1 cellular context compared by ENCODE assay signal in the genomic region with DNA sequence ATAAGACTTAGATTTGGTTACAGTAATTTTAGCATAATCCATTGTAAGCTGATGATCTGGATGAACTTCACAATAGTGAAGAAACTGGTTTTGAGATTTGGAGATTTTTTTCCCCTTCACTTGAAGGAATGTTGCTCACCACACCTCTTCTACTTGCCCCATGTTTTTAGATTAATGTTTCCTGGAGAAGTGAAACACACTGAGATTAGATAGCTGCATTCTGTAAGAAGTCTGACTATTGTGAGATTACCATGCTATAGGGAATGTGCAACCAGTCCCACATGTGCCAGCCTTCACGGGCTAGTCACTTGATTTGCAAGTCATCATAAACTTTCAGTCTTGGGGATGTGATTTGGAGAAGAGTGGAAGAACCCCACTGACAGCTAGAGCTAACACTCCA.
TF ChIP-seq lines count a peak whose summit lies in the region.

No MANE protein-coding gene starts in this region.

TF ChIP-seq in K562, 482 proteins besides CTCF, POLR2A, EP300 and RAD21 (continued from another document):
- no peak for TF ChIP-seq MIER1 (IDR thresholded peaks at IDR 0.05; ENCODE audit: low read depth)
- TF ChIP-seq KDM2B (CRISPR knock-in tag; IDR thresholded peaks at IDR 0.05), result no peak
- TF ChIP-seq C11orf30 (IDR thresholded peaks at IDR 0.05; ENCODE audit: low read depth), result peak; percentile 57; the same call in 1 of the 2 replicates
- no peak for TF ChIP-seq TEAD4 (IDR thresholded peaks at IDR 0.05; ENCODE audit: low read length)
- TF ChIP-seq TEAD4 (CRISPR knock-in tag; IDR thresholded peaks at IDR 0.05; ENCODE audit: borderline replicate concordance), result no peak
- TF ChIP-seq MAFG (tag; conservative IDR thresholded peaks at IDR 0.05), result 0 out of 2 replicates have a peak, but pooled peaks have one; percentile 23
- TF ChIP-seq SMARCC2 (IDR thresholded peaks at IDR 0.05; ENCODE audit: low read depth), result no peak
- TF ChIP-seq LARP7 (IDR thresholded peaks at IDR 0.05), result no peak
- no peak for TF ChIP-seq ARID3A (IDR thresholded peaks at IDR 0.05; ENCODE audit: borderline replicate concordance, low read depth, low read length)
- TF ChIP-seq LCOR (CRISPR knock-in tag; IDR thresholded peaks at IDR 0.05), result no peak
- TF ChIP-seq ZNF316 (IDR thresholded peaks at IDR 0.05), result peak; percentile 50; the same call in 1 of the 2 replicates
- no peak for TF ChIP-seq ZBTB7A (IDR thresholded peaks at IDR 0.05; ENCODE audit: borderline replicate concordance, control insufficient read depth, low read depth, low read length)
- TF ChIP-seq COPS2 (conservative IDR thresholded peaks at IDR 0.05), result no peak
- no peak for TF ChIP-seq NONO (IDR thresholded peaks at IDR 0.05; ENCODE audit: low read depth in 2 of 2, low read length in 1 of 2)
TF ChIP-seq in K562: peak in this region for 3.
